ENCODE assay signal across 32 cellular contexts in genomic region chr10:49160814-49161213, GRCh38. TPM values are rescaled to one million over a fixed set of nuclear protein-coding genes. Genes with fewer than 3 reads are reported as not detected.
"Had no signal": no experiment of that assay in that cellular context is flagged by ENCODE, and none has a peak within 500 bp of the region (broad histone marks: within the 10 kb centered on the region; RNA-seq: fewer than 3 reads in every experiment).

No MANE protein-coding gene starts in this region.

- H2AFZ ChIP-seq: parathyroid adenoma had no signal

- H3K36me3 ChIP-seq: neural progenitor cell, ovary, right lobe of liver, sigmoid colon, thoracic aorta, thyroid gland, tibial nerve, vagina had no signal

- H3K4me1 ChIP-seq: neural progenitor cell, psoas muscle, right lobe of liver, sigmoid colon, stomach, thyroid gland, tibial nerve, upper lobe of left lung had no signal

- H3K4me2 ChIP-seq: neural progenitor cell, smooth muscle cell had no signal

- DNase-seq: naive thymus-derived CD4-positive, alpha-beta T cell; natural killer cell; ovary; posterior cingulate gyrus; psoas muscle; right cardiac atrium; right lobe of liver; sigmoid colon; spleen; stimulated activated CD4-positive, alpha-beta T cell treated with anti-CD3 and anti-CD28 coated beads, Interleukin-12 subunit alpha, Interleukin-12 subunit beta, amount 100 ng/mL, for 4 hours; stimulated activated CD4-positive, alpha-beta T cell treated with anti-CD3 and anti-CD28 coated beads, Interleukin-1b, Interleukin-23, amount 100 ng/mL, for 48 hours; stimulated activated CD4-positive, alpha-beta T cell treated with anti-CD3 and anti-CD28 coated beads, Interleukin-4, amount 100 ng/mL, for 1 hour; stimulated activated naive B cell treated with anti-CD40 and anti-IgM and Interleukin-4, amounts not matched to agents 10 μg/mL and 1 μg/mL and 100 μg/mL, for 72 hours; stimulated activated naive CD4-positive, alpha-beta T cell treated with Interleukin-2 at 50 U/mL for 16 hours; stomach; thyroid gland had no signal

- H3K27ac ChIP-seq: neural progenitor cell, neutrophil, ovary, parathyroid adenoma, psoas muscle, right lobe of liver, sigmoid colon, skin epidermis, spleen, stomach, thoracic aorta, thyroid gland, tibial nerve, upper lobe of left lung, vagina had no signal

- H3K27me3 ChIP-seq: neural progenitor cell, neutrophil, ovary, right lobe of liver, sigmoid colon, spleen, thyroid gland, tibial nerve, upper lobe of left lung, vagina had no signal

- H3K4me3 ChIP-seq: neural progenitor cell, ovary, psoas muscle, right lobe of liver, sigmoid colon, skin epidermis, smooth muscle cell, spleen, stomach, thoracic aorta, thyroid gland, tibial nerve, upper lobe of left lung, vagina had no signal

- H3K9ac ChIP-seq: neural progenitor cell, parathyroid adenoma had no signal

- H3K9me3 ChIP-seq: neutrophil, ovary, psoas muscle, right lobe of liver, sigmoid colon, spleen, stomach, thoracic aorta, thyroid gland, tibial nerve, upper lobe of left lung, vagina had no signal

- H3K79me2 ChIP-seq: parathyroid adenoma had no signal

- ATAC-seq: natural killer cell; stimulated activated effector memory CD8-positive, alpha-beta T cell treated with anti-CD3 and anti-CD28 coated beads, Interleukin-12 subunit alpha, Interleukin-12 subunit beta, amount 100 ng/mL, for 72 hours; stimulated activated naive B cell treated with anti-CD40 and anti-IgM and Interleukin-4, amounts not matched to agents 10 μg/mL and 1 μg/mL and 100 μg/mL, for 72 hours had no signal

RNA-seq across cellular contexts. Expression of gene FAM170B, which starts 27.0 kb away (rescaled TPM):
- total RNA-seq: natural killer cell, omental fat pad, ovary, progenitor cell of endocrine pancreas, psoas muscle, renal cortical epithelial cell, right cardiac atrium, right lobe of liver, sigmoid colon, smooth muscle cell, spleen, stomach, subcutaneous adipose tissue, temporal lobe, thoracic aorta, thyroid gland, vagina had no signal
- polyA plus RNA-seq: naive thymus-derived CD4-positive, alpha-beta T cell; neural cell; ovary; right cardiac atrium; sigmoid colon; smooth muscle cell; stomach had no signal

RNA-seq across cellular contexts. Expression of gene TMEM273, which starts 27.4 kb away (rescaled TPM):
- total RNA-seq: progenitor cell of endocrine pancreas, renal cortical epithelial cell had no signal
- polyA plus RNA-seq: neural cell, smooth muscle cell had no signal

RNA-seq across cellular contexts. Expression of gene VSTM4, which starts 45.5 kb away (rescaled TPM):
- polyA plus RNA-seq: naive thymus-derived CD4-positive, alpha-beta T cell had no signal
